In the genomic region with DNA sequence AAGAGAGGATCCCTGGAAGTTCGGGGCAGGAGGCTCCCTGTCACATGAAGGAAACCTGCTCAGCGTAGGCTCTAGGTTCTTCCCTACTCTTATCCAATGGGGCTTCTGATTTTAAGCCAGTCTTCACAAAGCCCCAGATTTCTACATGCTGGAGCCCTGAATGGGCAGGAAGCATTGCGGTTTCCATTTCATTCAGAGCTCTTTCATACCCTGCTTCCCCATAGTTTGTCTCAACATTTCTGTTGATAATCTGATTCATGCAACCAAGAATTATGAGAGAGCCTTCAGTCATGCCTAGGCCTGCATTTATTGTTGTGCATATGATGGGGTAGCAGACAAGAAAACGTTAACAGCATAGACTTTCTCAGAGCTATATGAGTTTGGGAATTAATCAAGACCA, we compare ENCODE assay signal across 24 cellular contexts. TPM values are rescaled to one million over a fixed set of nuclear protein-coding genes. Genes with fewer than 3 reads are reported as not detected.
"Had no signal": no experiment of that assay in that cellular context is flagged by ENCODE, and none has a peak within 500 bp of the region (broad histone marks: within the 10 kb centered on the region; RNA-seq: fewer than 3 reads in every experiment).

No MANE protein-coding gene starts in this region.

- FAIRE-seq: islet of Langerhans had no signal

- H3K9me3 ChIP-seq: esophagus squamous epithelium, heart left ventricle, uterus had no signal

- H3K4me1 ChIP-seq: uterus had no signal

- H3K4me3 ChIP-seq: esophagus squamous epithelium, heart left ventricle, uterus had no signal

- ATAC-seq: activated CD8-positive, alpha-beta T cell treated with anti-CD3 and anti-CD28 coated beads, Interleukin-2, amount 10 ng/mL, durations not matched to agents 7 days and 5 days; heart left ventricle; left cardiac atrium; natural killer cell treated with Interleukin-12 subunit alpha and Interleukin-12 subunit beta and Interleukin-15 and Interleukin-18, amount 100 ng/mL, for 72 hours; stimulated activated naive B cell treated with anti-CD40 and anti-IgM and Interleukin-4, amounts not matched to agents 10 μg/mL and 1 μg/mL and 100 μg/mL, for 72 hours had no signal

- H3K27ac ChIP-seq: esophagus squamous epithelium, heart left ventricle, uterus, WERI-Rb-1 had no signal

- DNase-seq: activated CD4-positive, alpha-beta T cell treated with anti-CD3 and anti-CD28 coated beads, Interleukin-2, amount 10 ng/mL, durations not matched to agents 7 days and 5 days; activated CD4-positive, CD25-positive, alpha-beta regulatory T cell treated with anti-CD3 and anti-CD28 coated beads, Interleukin-2, amount 50 U/mL, for 72 hours; activated CD8-positive, alpha-beta T cell treated with anti-CD3 and anti-CD28 coated beads, Interleukin-2, amount 10 ng/mL, durations not matched to agents 7 days and 5 days; activated gamma-delta T cell treated with Interleukin-2 at 50 U/mL for 16 hours; activated T-cell treated with anti-CD3 and anti-CD28 coated beads, Interleukin-2, amount 50 U/mL, for 1 hour; anterior cingulate cortex; central memory CD4-positive, alpha-beta T cell; dermis blood vessel endothelial cell; effector CD8-positive, alpha-beta T cell; esophagus squamous epithelium; heart left ventricle; left cardiac atrium; stimulated activated CD4-positive, alpha-beta T cell treated with anti-CD3 and anti-CD28 coated beads, Interleukin-2, amount 100 ng/mL, for 48 hours; stimulated activated CD8-positive, alpha-beta memory T cell treated with anti-CD3 and anti-CD28 coated beads, Interleukin-4, amount 100 ng/mL, for 48 hours; stimulated activated naive B cell treated with anti-CD40 and anti-IgM and Interleukin-4, amounts not matched to agents 10 μg/mL and 1 μg/mL and 100 μg/mL, for 72 hours; trophoblast cell; uterus; WERI-Rb-1 had no signal

- H3K36me3 ChIP-seq: esophagus squamous epithelium, heart left ventricle, uterus, WERI-Rb-1 had no signal

- H3K27me3 ChIP-seq: esophagus squamous epithelium, heart left ventricle, uterus had no signal

RNA-seq across cellular contexts. Expression of a gene that starts 16.0 kb away (rescaled TPM):
- total RNA-seq: activated CD4-positive, alpha-beta T cell treated with anti-CD3 and anti-CD28 coated beads, Interleukin-2, amount 10 ng/mL, durations not matched to agents 7 days and 5 days; activated CD8-positive, alpha-beta T cell treated with anti-CD3 and anti-CD28 coated beads, Interleukin-2, amount 10 ng/mL, durations not matched to agents 7 days and 5 days; dermis blood vessel endothelial cell; esophagus squamous epithelium; heart left ventricle; left cardiac atrium; natural killer cell treated with Interleukin-12 subunit alpha and Interleukin-12 subunit beta and Interleukin-15 and Interleukin-18, amount 100 ng/mL, for 72 hours; osteocyte; progenitor cell of endocrine pancreas had no signal
- polyA plus RNA-seq: heart left ventricle, liver had no signal

RNA-seq across cellular contexts. Expression of a gene that starts 16.0 kb away (rescaled TPM):
- total RNA-seq: activated CD4-positive, alpha-beta T cell treated with anti-CD3 and anti-CD28 coated beads, Interleukin-2, amount 10 ng/mL, durations not matched to agents 7 days and 5 days; activated CD8-positive, alpha-beta T cell treated with anti-CD3 and anti-CD28 coated beads, Interleukin-2, amount 10 ng/mL, durations not matched to agents 7 days and 5 days; dermis blood vessel endothelial cell; esophagus squamous epithelium; heart left ventricle; left cardiac atrium; liver; natural killer cell treated with Interleukin-12 subunit alpha and Interleukin-12 subunit beta and Interleukin-15 and Interleukin-18, amount 100 ng/mL, for 72 hours; osteocyte; progenitor cell of endocrine pancreas; temporal lobe had no signal
- polyA plus RNA-seq: heart left ventricle, liver had no signal

RNA-seq across cellular contexts. Expression of a gene that starts 31.1 kb away (rescaled TPM):
- total RNA-seq: activated CD4-positive, alpha-beta T cell treated with anti-CD3 and anti-CD28 coated beads, Interleukin-2, amount 10 ng/mL, durations not matched to agents 7 days and 5 days; activated CD8-positive, alpha-beta T cell treated with anti-CD3 and anti-CD28 coated beads, Interleukin-2, amount 10 ng/mL, durations not matched to agents 7 days and 5 days; dermis blood vessel endothelial cell; esophagus squamous epithelium; left cardiac atrium; natural killer cell treated with Interleukin-12 subunit alpha and Interleukin-12 subunit beta and Interleukin-15 and Interleukin-18, amount 100 ng/mL, for 72 hours; osteocyte; progenitor cell of endocrine pancreas had no signal
- polyA plus RNA-seq: heart left ventricle had no signal

RNA-seq across cellular contexts. Expression of a gene that starts 36.0 kb away (rescaled TPM):
- total RNA-seq: activated CD4-positive, alpha-beta T cell treated with anti-CD3 and anti-CD28 coated beads, Interleukin-2, amount 10 ng/mL, durations not matched to agents 7 days and 5 days; activated CD8-positive, alpha-beta T cell treated with anti-CD3 and anti-CD28 coated beads, Interleukin-2, amount 10 ng/mL, durations not matched to agents 7 days and 5 days; dermis blood vessel endothelial cell; esophagus squamous epithelium; heart left ventricle; left cardiac atrium; natural killer cell treated with Interleukin-12 subunit alpha and Interleukin-12 subunit beta and Interleukin-15 and Interleukin-18, amount 100 ng/mL, for 72 hours; osteocyte; progenitor cell of endocrine pancreas had no signal
- polyA plus RNA-seq: heart left ventricle, liver had no signal

RNA-seq across cellular contexts. Expression of a gene that starts 38.4 kb away (rescaled TPM):
- total RNA-seq: activated CD4-positive, alpha-beta T cell treated with anti-CD3 and anti-CD28 coated beads, Interleukin-2, amount 10 ng/mL, durations not matched to agents 7 days and 5 days; activated CD8-positive, alpha-beta T cell treated with anti-CD3 and anti-CD28 coated beads, Interleukin-2, amount 10 ng/mL, durations not matched to agents 7 days and 5 days; dermis blood vessel endothelial cell; esophagus squamous epithelium; heart left ventricle; left cardiac atrium; natural killer cell treated with Interleukin-12 subunit alpha and Interleukin-12 subunit beta and Interleukin-15 and Interleukin-18, amount 100 ng/mL, for 72 hours; osteocyte; progenitor cell of endocrine pancreas had no signal
- polyA plus RNA-seq: heart left ventricle, liver had no signal
